In the genomic region with DNA sequence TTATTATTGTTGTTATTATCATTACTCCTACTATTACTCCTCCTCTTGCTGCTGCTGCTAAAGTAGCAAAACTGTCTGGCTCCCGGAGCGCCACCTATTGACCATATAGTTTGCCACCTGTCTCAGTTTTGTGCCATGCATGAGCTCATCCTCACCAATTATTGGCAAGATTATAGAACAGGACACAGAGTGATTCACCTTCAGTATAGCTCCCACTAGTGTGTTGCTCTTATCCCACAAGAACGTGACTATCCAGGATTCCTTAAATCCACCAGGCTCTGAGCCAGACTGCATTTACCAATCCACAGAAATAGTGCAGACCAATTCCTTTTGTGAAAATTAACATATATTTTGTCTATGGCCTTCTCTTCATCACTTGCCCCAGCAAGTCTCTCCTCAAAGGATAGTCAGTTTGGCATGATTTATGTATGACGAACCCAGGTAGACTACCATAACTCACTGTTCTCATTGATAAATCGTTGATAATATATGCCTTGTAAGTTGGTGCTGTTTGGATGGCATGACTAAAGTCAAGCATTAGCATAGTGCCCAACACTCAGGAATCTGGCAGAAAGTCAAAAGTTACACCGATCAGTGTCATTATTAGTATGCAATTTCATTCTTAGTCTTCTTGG, we compare ENCODE assay signal across 19 cellular contexts.
A peak's percentile ranks its signal among the peaks of the same experiment; 100 is the strongest.
DNase-seq lines count a peak whose midpoint lies in the region; ATAC-seq and TF ChIP-seq lines count a peak whose summit lies in the region.
"Had no signal": no experiment of that assay in that cellular context is flagged by ENCODE, and none has a peak within 500 bp of the region (broad histone marks: within the 10 kb centered on the region; RNA-seq: fewer than 3 reads in every experiment).

No MANE protein-coding gene starts in this region.

- DNase-seq in GM23248: peak; percentile 58
- DNase-seq in epithelial cell of proximal tubule (ENCODE audit: low read depth): no peak
- DNase-seq in renal cortical epithelial cell (ENCODE audit: low read depth): peak; percentile 17
- DNase-seq in Ammon's horn (ENCODE audit: low spot score): no peak
- no peak for DNase-seq in activated naive CD4-positive, alpha-beta T cell treated with anti-CD3 and anti-CD28 coated beads, Interleukin-2, amount 50 U/mL, for 72 hours (ENCODE audit: low spot score in 2 of 2)
- DNase-seq in esophagus squamous epithelium (lab: John Stamatoyannopoulos, UW): no peak
- DNase-seq: activated CD4-positive, alpha-beta T cell treated with anti-CD3 and anti-CD28 coated beads for 1 hour; activated CD8-positive, alpha-beta memory T cell treated with anti-CD3 and anti-CD28 coated beads, Interleukin-2, amount 50 U/mL, for 48 hours; activated naive CD4-positive, alpha-beta T cell; body of pancreas; CD4-positive, CD25-positive, alpha-beta regulatory T cell; DMS79; Kasumi-1; left lung; ovary; small intestine; transverse colon had no signal

- peaks cover 31% of the 10 kb centered on the region for H3K4me1 ChIP-seq in GM23248 (ENCODE audit: insufficient read depth)
- H3K4me1 ChIP-seq in OCI-LY1 (ENCODE audit: insufficient read depth, low read length, severe bottlenecking): no peaks in the 10 kb centered on the region
- H3K4me1 ChIP-seq in esophagus squamous epithelium: peaks cover 0 to 16% (median 4%) of the 10 kb centered on the region in 3 donors
- H3K4me1 ChIP-seq: body of pancreas, left lung, transverse colon had no signal

- no peaks in the 10 kb centered on the region for H3K27me3 ChIP-seq in GM23248 (replicated peaks; ENCODE audit: insufficient read depth)
- no peaks in the 10 kb centered on the region for H3K27me3 ChIP-seq in OCI-LY1 (ENCODE audit: insufficient read depth, low read length)
- no peaks in the 10 kb centered on the region for H3K27me3 ChIP-seq in esophagus squamous epithelium
- H3K27me3 ChIP-seq: body of pancreas, left lung, ovary, transverse colon had no signal

- ATAC-seq in activated naive CD4-positive, alpha-beta T cell treated with anti-CD3 and anti-CD28 coated beads, Interleukin-2, amount 50 U/mL, for 72 hours: no peak
- ATAC-seq: body of pancreas; left lung; stimulated activated memory B cell treated with anti-CD40 and anti-IgM and Interleukin-4, amounts not matched to agents 10 μg/mL and 1 μg/mL and 100 μg/mL, for 72 hours had no signal

- H3K79me2 ChIP-seq in GM23248 (ENCODE audit: insufficient read depth) (no peaks in the 10 kb centered on the region), OCI-LY1 (ENCODE audit: insufficient read depth, low read length) (no peaks in the 10 kb centered on the region)

- TF ChIP-seq POLR2A in esophagus squamous epithelium (IDR thresholded peaks at IDR 0.05): no peak

- H3K36me3 ChIP-seq in GM23248 (ENCODE audit: low read depth) (no peaks in the 10 kb centered on the region), OCI-LY1 (ENCODE audit: insufficient read depth, low read length) (no peaks in the 10 kb centered on the region), esophagus squamous epithelium (no peaks in the 10 kb centered on the region)
- H3K36me3 ChIP-seq: left lung, ovary, transverse colon had no signal

- no peak overlapping the region for H3K27ac Mint-ChIP-seq in activated naive CD4-positive, alpha-beta T cell treated with anti-CD3 and anti-CD28 coated beads, Interleukin-2, amount 50 U/mL, for 72 hours
- H3K27ac Mint-ChIP-seq: stimulated activated memory B cell treated with anti-CD40 and anti-IgM and Interleukin-4, amounts not matched to agents 10 μg/mL and 1 μg/mL and 100 μg/mL, for 72 hours had no signal

- H3K27ac ChIP-seq in GM23248 (peak overlapping the region; percentile 65; the same call in 1 of the 2 replicates), OCI-LY1 (ENCODE audit: low read depth, low read length, poor library complexity, severe bottlenecking) (no peak overlapping the region), esophagus squamous epithelium (no peak overlapping the region)
- H3K27ac ChIP-seq: body of pancreas, left lung, ovary, transverse colon had no signal

- H2AFZ ChIP-seq in GM23248 (no peak overlapping the region), OCI-LY1 (ENCODE audit: low read length) (no peak overlapping the region)

- no peak overlapping the region for H3K4me2 ChIP-seq in GM23248 (ENCODE audit: unreplicated experiment)
- no peak overlapping the region for H3K4me2 ChIP-seq in OCI-LY1 (ENCODE audit: low read length)

- peaks cover 32% of the 10 kb centered on the region for H3F3A ChIP-seq in GM23248 (ENCODE audit: insufficient read depth)
- no peaks in the 10 kb centered on the region for H3F3A ChIP-seq in OCI-LY1 (ENCODE audit: insufficient read depth, low read length)

- intact Hi-C loops in esophagus squamous epithelium (cut with DNase I): no loop called here

- H3K9me3 Mint-ChIP-seq in activated naive CD4-positive, alpha-beta T cell treated with anti-CD3 and anti-CD28 coated beads, Interleukin-2, amount 50 U/mL, for 72 hours: peaks cover 0 to 10% of the 10 kb centered on the region in 2 donors
- H3K9me3 Mint-ChIP-seq: stimulated activated memory B cell treated with anti-CD40 and anti-IgM and Interleukin-4, amounts not matched to agents 10 μg/mL and 1 μg/mL and 100 μg/mL, for 72 hours had no signal

- H3K9me2 ChIP-seq in GM23248 (ENCODE audit: insufficient read depth) (no peaks in the 10 kb centered on the region), OCI-LY1 (ENCODE audit: low read depth, low read length) (no peaks in the 10 kb centered on the region)

- H3K9ac ChIP-seq in GM23248: no peak overlapping the region
- no peak overlapping the region for H3K9ac ChIP-seq in OCI-LY1 (ENCODE audit: low read length)

- in situ Hi-C loops in GM23248 (cut with MboI): no loop called here

- no peak overlapping the region for H3K4me3 ChIP-seq in GM23248
- no peak overlapping the region for H3K4me3 ChIP-seq in OCI-LY1 (ENCODE audit: low read depth, low read length, poor library complexity, severe bottlenecking)
- no peak overlapping the region for H3K4me3 ChIP-seq in epithelial cell of proximal tubule (ENCODE audit: low read depth, low read length)
- H3K4me3 ChIP-seq in esophagus squamous epithelium: no peak overlapping the region
- H3K4me3 ChIP-seq: body of pancreas, left lung, ovary, transverse colon had no signal

- H3K36me3 Mint-ChIP-seq in activated naive CD4-positive, alpha-beta T cell treated with anti-CD3 and anti-CD28 coated beads, Interleukin-2, amount 50 U/mL, for 72 hours: peaks cover 0 to 5% of the 10 kb centered on the region in 2 donors
- H3K36me3 Mint-ChIP-seq: CD4-positive, CD25-positive, alpha-beta regulatory T cell; stimulated activated memory B cell treated with anti-CD40 and anti-IgM and Interleukin-4, amounts not matched to agents 10 μg/mL and 1 μg/mL and 100 μg/mL, for 72 hours had no signal

- no peaks in the 10 kb centered on the region for H4K20me1 ChIP-seq in GM23248 (ENCODE audit: insufficient read depth)
- H4K20me1 ChIP-seq in OCI-LY1 (ENCODE audit: insufficient read depth, low read length): no peaks in the 10 kb centered on the region

- 56 to 61% methylated on average over 6 of the region's 6 CpGs for WGBS in GM23248 (ENCODE audit: low coverage in 1 of 2, low lambda C conversion rate in 2 of 2, missing lambda C conversion rate in 2 of 2), 2 experiments
- WGBS in esophagus squamous epithelium, 2 donors: 40 to 53% methylated on average over 6 of the region's 6 CpGs

- H3K9me3 ChIP-seq in GM23248 (ENCODE audit: low read depth) (no peaks in the 10 kb centered on the region), OCI-LY1 (ENCODE audit: low read length) (no peaks in the 10 kb centered on the region), esophagus squamous epithelium (no peaks in the 10 kb centered on the region)
- H3K9me3 ChIP-seq: body of pancreas, ovary, transverse colon had no signal

- TF ChIP-seq CTCF in OCI-LY1 (IDR thresholded peaks at IDR 0.05; ENCODE audit: low read length) (peak; percentile 6; the same call in 1 of the 2 replicates), epithelial cell of proximal tubule (conservative IDR thresholded peaks at IDR 0.05; ENCODE audit: low read depth, low read length) (peak; percentile 20), esophagus squamous epithelium (IDR thresholded peaks at IDR 0.05) (peak in 1 of 6 experiments; percentile 21)

Comparison
In these comparisons a context has a peak if more than half of its experiments do, and no peak if none do; other contexts are left out.
1. DNase-seq: peak in GM23248 (single experiment) and renal cortical epithelial cell (single experiment); none in epithelial cell of proximal tubule (single experiment), Ammon's horn (single experiment), activated naive CD4-positive, alpha-beta T cell treated with anti-CD3 and anti-CD28 coated beads, Interleukin-2, amount 50 U/mL, for 72 hours (0 of 2) and esophagus squamous epithelium (single experiment).